1 cellular context compared by ENCODE assay signal in genomic region chr1:153525088-153525713, GRCh38.
TF ChIP-seq lines count a peak whose summit lies in the region.

No MANE protein-coding gene starts in this region.

TF ChIP-seq in endothelial cell of umbilical vein, 7 proteins besides CTCF, POLR2A, EP300 and RAD21:
- no peak for TF ChIP-seq MAX (IDR thresholded peaks at IDR 0.05; ENCODE audit: insufficient read depth, insufficient read length)
- TF ChIP-seq GATA2 (IDR thresholded peaks at IDR 0.05; ENCODE audit: insufficient read depth, insufficient read length, low read depth, low read length): no peak
- no peak for TF ChIP-seq POLR2AphosphoS5 (IDR thresholded peaks at IDR 0.05; ENCODE audit: insufficient read depth, low read depth, low read length)
- no peak for TF ChIP-seq FOS (IDR thresholded peaks at IDR 0.05; ENCODE audit: borderline replicate concordance, insufficient read depth, low read length)
- TF ChIP-seq MYC (IDR thresholded peaks at IDR 0.05; ENCODE audit: low read depth, low read length): no peak
- no peak for TF ChIP-seq JUN (IDR thresholded peaks at IDR 0.05; ENCODE audit: borderline replicate concordance, insufficient read depth, insufficient read length, low read depth)
- TF ChIP-seq EZH2 (IDR thresholded peaks at IDR 0.05; ENCODE audit: borderline replicate concordance, low read depth, low read length, severe bottlenecking): no peak
